ENCODE assay signal across 3 cellular contexts in the genomic region with DNA sequence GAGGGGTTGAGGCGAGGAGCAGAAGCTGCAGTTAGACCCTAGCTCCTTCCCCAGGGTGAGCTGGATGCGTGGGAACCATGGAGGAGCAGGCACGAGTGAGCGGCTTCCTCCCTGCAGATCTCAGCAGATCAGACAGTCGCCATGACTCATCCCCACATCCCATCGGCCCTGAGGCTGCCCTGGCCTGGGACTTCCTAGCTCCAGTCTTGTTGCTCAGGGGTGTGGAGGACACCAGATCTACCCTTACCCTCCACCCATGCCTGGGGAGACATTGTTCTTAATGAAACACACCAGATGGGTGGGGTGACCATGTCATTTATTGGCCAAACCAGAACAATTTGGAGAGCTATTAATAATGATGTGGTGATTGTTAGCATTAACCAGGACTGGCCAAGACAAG.
TF ChIP-seq lines count a peak whose summit lies in the region.

No MANE protein-coding gene starts in this region.

TF ChIP-seq in IMR-90, 13 proteins besides CTCF, POLR2A, EP300 and RAD21:
- TF ChIP-seq MXI1 (IDR thresholded peaks at IDR 0.05; ENCODE audit: borderline replicate concordance, low read depth, low read length) (no peak), BHLHE40 (IDR thresholded peaks at IDR 0.05; ENCODE audit: low read depth, low read length) (peak; percentile 91), CEBPB (IDR thresholded peaks at IDR 0.05; ENCODE audit: low read depth, low read length) (no peak), CHD1 (IDR thresholded peaks at IDR 0.05; ENCODE audit: low read depth, low read length) (no peak), FOS (IDR thresholded peaks at IDR 0.05; ENCODE audit: low read depth, low read length) (peak; percentile 89), NFE2L2 (IDR thresholded peaks at IDR 0.05; ENCODE audit: low read depth, low read length) (no peak; the same call in 1 of the 2 replicates), MAZ (IDR thresholded peaks at IDR 0.05; ENCODE audit: borderline replicate concordance, low read depth, low read length) (0 out of 2 replicates have a peak, but pooled peaks have one; percentile 18), RCOR1 (IDR thresholded peaks at IDR 0.05; ENCODE audit: insufficient replicate concordance, low read length) (no peak), MAFK (IDR thresholded peaks at IDR 0.05; ENCODE audit: low read depth, low read length) (0 out of 2 replicates have a peak, but pooled peaks have one; percentile 23), RFX5 (IDR thresholded peaks at IDR 0.05; ENCODE audit: low read depth, low read length) (no peak), SMC3 (IDR thresholded peaks at IDR 0.05; ENCODE audit: low read depth, low read length) (0 out of 2 replicates have a peak, but pooled peaks have one; percentile 6)
- TF ChIP-seq, protein P1, sequence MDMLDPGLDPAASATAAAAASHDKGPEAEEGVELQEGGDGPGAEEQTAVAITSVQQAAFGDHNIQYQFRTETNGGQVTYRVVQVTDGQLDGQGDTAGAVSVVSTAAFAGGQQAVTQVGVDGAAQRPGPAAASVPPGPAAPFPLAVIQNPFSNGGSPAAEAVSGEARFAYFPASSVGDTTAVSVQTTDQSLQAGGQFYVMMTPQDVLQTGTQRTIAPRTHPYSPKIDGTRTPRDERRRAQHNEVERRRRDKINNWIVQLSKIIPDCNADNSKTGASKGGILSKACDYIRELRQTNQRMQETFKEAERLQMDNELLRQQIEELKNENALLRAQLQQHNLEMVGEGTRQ (IDR thresholded peaks at IDR 0.05; ENCODE audit: low read depth, low read length): no peak
- TF ChIP-seq, protein P2, sequence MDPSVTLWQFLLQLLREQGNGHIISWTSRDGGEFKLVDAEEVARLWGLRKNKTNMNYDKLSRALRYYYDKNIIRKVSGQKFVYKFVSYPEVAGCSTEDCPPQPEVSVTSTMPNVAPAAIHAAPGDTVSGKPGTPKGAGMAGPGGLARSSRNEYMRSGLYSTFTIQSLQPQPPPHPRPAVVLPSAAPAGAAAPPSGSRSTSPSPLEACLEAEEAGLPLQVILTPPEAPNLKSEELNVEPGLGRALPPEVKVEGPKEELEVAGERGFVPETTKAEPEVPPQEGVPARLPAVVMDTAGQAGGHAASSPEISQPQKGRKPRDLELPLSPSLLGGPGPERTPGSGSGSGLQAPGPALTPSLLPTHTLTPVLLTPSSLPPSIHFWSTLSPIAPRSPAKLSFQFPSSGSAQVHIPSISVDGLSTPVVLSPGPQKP (IDR thresholded peaks at IDR 0.05; ENCODE audit: borderline replicate concordance, low read depth, low read length): no peak

TF ChIP-seq in K562, 482 proteins besides CTCF, POLR2A, EP300 and RAD21:
- TF ChIP-seq NR4A1 (CRISPR knock-in tag; IDR thresholded peaks at IDR 0.05): no peak
- no peak for TF ChIP-seq NR4A1 (tag; IDR thresholded peaks at IDR 0.05)
- TF ChIP-seq JUND (IDR thresholded peaks at IDR 0.05; ENCODE audit: borderline replicate concordance, low read depth, low read length): peak; percentile 77; the same call in 1 of the 2 replicates
- TF ChIP-seq JUND (tag; IDR thresholded peaks at IDR 0.05; ENCODE audit: borderline replicate concordance, low read depth, low read length): peak; percentile 66; the same call in 1 of the 3 replicates
- TF ChIP-seq JUN (IDR thresholded peaks at IDR 0.05; ENCODE audit: borderline replicate concordance, low read depth, low read length): peak; percentile 64; the same call in 1 of the 2 replicates
- no peak for TF ChIP-seq JUN (CRISPR knock-in tag; IDR thresholded peaks at IDR 0.05; ENCODE audit: borderline replicate concordance)
- peak; percentile 34; the same call in 1 of the 2 replicates for TF ChIP-seq ZNF263 (CRISPR knock-in tag; IDR thresholded peaks at IDR 0.05; ENCODE audit: borderline replicate concordance)
- no peak for TF ChIP-seq ZNF57 (CRISPR knock-in tag; IDR thresholded peaks at IDR 0.05)
- TF ChIP-seq PHB (CRISPR knock-in tag; IDR thresholded peaks at IDR 0.05): no peak
- 0 out of 2 replicates have a peak, but pooled peaks have one; percentile 14 for TF ChIP-seq CTBP1 (IDR thresholded peaks at IDR 0.05; ENCODE audit: borderline replicate concordance)
- TF ChIP-seq FOSL1 (tag; conservative IDR thresholded peaks at IDR 0.05): peak; percentile 86
- TF ChIP-seq, protein P3, sequence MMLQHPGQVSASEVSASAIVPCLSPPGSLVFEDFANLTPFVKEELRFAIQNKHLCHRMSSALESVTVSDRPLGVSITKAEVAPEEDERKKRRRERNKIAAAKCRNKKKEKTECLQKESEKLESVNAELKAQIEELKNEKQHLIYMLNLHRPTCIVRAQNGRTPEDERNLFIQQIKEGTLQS (IDR thresholded peaks at IDR 0.05): peak; percentile 70
- TF ChIP-seq, protein P3 (CRISPR knock-in tag; conservative IDR thresholded peaks at IDR 0.05): no peak
- TF ChIP-seq SRF (CRISPR knock-in tag; IDR thresholded peaks at IDR 0.05): peak in 1 of 2 experiments; percentile 39; a peak in 1 of 4 replicates
- TF ChIP-seq SMARCA4 (IDR thresholded peaks at IDR 0.05): peak; percentile 19; the same call in 1 of the 2 replicates
- TF ChIP-seq MCM2 (IDR thresholded peaks at IDR 0.05; ENCODE audit: low read depth): no peak
- peak; percentile 71; the same call in 1 of the 2 replicates for TF ChIP-seq BHLHE40 (IDR thresholded peaks at IDR 0.05; ENCODE audit: low read length)
- peak in 1 of 2 experiments; percentile 42; a peak in 1 of 4 replicates for TF ChIP-seq RCOR1 (IDR thresholded peaks at IDR 0.05; ENCODE audit: borderline replicate concordance in 1 of 2, low read depth in 2 of 2, low read length in 2 of 2)
TF ChIP-seq in K562: peak in this region for 10.

TF ChIP-seq in HepG2, 621 proteins besides CTCF, POLR2A, EP300 and RAD21:
- TF ChIP-seq ZNF749 (CRISPR knock-in tag; IDR thresholded peaks at IDR 0.05; ENCODE audit: borderline replicate concordance) (no peak), ISX (CRISPR knock-in tag; conservative IDR thresholded peaks at IDR 0.05) (no peak), FOSL2 (CRISPR knock-in tag; IDR thresholded peaks at IDR 0.05) (peak; percentile 38)
- TF ChIP-seq, protein P4, sequence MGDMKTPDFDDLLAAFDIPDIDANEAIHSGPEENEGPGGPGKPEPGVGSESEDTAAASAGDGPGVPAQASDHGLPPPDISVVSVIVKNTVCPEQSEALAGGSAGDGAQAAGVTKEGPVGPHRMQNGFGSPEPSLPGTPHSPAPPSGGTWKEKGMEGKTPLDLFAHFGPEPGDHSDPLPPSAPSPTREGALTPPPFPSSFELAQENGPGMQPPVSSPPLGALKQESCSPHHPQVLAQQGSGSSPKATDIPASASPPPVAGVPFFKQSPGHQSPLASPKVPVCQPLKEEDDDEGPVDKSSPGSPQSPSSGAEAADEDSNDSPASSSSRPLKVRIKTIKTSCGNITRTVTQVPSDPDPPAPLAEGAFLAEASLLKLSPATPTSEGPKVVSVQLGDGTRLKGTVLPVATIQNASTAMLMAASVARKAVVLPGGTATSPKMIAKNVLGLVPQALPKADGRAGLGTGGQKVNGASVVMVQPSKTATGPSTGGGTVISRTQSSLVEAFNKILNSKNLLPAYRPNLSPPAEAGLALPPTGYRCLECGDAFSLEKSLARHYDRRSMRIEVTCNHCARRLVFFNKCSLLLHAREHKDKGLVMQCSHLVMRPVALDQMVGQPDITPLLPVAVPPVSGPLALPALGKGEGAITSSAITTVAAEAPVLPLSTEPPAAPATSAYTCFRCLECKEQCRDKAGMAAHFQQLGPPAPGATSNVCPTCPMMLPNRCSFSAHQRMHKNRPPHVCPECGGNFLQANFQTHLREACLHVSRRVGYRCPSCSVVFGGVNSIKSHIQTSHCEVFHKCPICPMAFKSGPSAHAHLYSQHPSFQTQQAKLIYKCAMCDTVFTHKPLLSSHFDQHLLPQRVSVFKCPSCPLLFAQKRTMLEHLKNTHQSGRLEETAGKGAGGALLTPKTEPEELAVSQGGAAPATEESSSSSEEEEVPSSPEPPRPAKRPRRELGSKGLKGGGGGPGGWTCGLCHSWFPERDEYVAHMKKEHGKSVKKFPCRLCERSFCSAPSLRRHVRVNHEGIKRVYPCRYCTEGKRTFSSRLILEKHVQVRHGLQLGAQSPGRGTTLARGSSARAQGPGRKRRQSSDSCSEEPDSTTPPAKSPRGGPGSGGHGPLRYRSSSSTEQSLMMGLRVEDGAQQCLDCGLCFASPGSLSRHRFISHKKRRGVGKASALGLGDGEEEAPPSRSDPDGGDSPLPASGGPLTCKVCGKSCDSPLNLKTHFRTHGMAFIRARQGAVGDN (CRISPR knock-in tag; IDR thresholded peaks at IDR 0.05): 0 out of 2 replicates have a peak, but pooled peaks have one; percentile 15
